7 cellular contexts compared by ENCODE assay signal in genomic region chr21:9690981-9691380, GRCh38.
A peak's percentile ranks its signal among the peaks of the same experiment; 100 is the strongest.
DNase-seq lines count a peak whose midpoint lies in the region; ATAC-seq and TF ChIP-seq lines count a peak whose summit lies in the region.
"Not testable (repeated sequence)": the region's sequence is repeated elsewhere in the genome, so short reads cannot be mapped to it uniquely, and the experiment has no call there.

No MANE protein-coding gene starts in this region.

- not testable (repeated sequence) for H3K27ac ChIP-seq in right cardiac atrium (ENCODE audit: low read length); ovary; sigmoid colon; testis

- TF ChIP-seq EP300 in ovary (IDR thresholded peaks at IDR 0.05); sigmoid colon (IDR thresholded peaks at IDR 0.05): not testable (repeated sequence)

- WGBS in right cardiac atrium, result 76% methylated on average over 6 of the region's 8 CpGs
- WGBS in ovary, 3 donors, result 56 to 75% (median 66%) methylated on average over 6 to 7 of the region's 8 CpGs
- WGBS in sigmoid colon, 2 donors, result 79 to 82% methylated on average over 6 to 7 of the region's 8 CpGs
- WGBS in testis, 2 donors, result 44 to 58% methylated on average over 6 of the region's 8 CpGs

- H3K4me3 ChIP-seq in MG63; right cardiac atrium (ENCODE audit: low read length); ovary; sigmoid colon; testis: not testable (repeated sequence)

- not testable (repeated sequence) for TF ChIP-seq POLR2A in ovary (IDR thresholded peaks at IDR 0.05); sigmoid colon (IDR thresholded peaks at IDR 0.05); testis (IDR thresholded peaks at IDR 0.05)

- not testable (repeated sequence) for H3K27me3 ChIP-seq in MG63; right cardiac atrium (ENCODE audit: control insufficient read depth, insufficient read depth); ovary; sigmoid colon; testis

- H3K9me3 ChIP-seq in MG63; right cardiac atrium (ENCODE audit: control insufficient read depth, low read length); ovary; sigmoid colon; testis: not testable (repeated sequence)

- TF ChIP-seq CTCF in ovary (IDR thresholded peaks at IDR 0.05); sigmoid colon (IDR thresholded peaks at IDR 0.05); testis (IDR thresholded peaks at IDR 0.05): not testable (repeated sequence)

- not testable (repeated sequence) for ATAC-seq in left cardiac atrium, right cardiac atrium

- peak; percentile 1 for DNase-seq in MG63
- peak; percentile 21 for DNase-seq in left cardiac atrium
- peak; percentile 16 to 49 (median 42) for DNase-seq in right cardiac atrium
- DNase-seq in medulla oblongata (ENCODE audit: extremely low spot score), result peak; percentile 1
- DNase-seq in ovary, result peak; percentile 48 to 66 (median 57)
- peak; percentile 43 for DNase-seq in sigmoid colon
- DNase-seq in testis, result peak; percentile 61

- not testable (repeated sequence) for H3K4me1 ChIP-seq in right cardiac atrium (ENCODE audit: control insufficient read depth, insufficient read depth, low read length); ovary (ENCODE audit: insufficient read depth); sigmoid colon; testis

- H3K36me3 ChIP-seq in MG63; ovary; sigmoid colon; testis (ENCODE audit: low read depth, missing control alignments): not testable (repeated sequence)

- intact Hi-C loops in left cardiac atrium (cut with DNase I); right cardiac atrium (cut with DNase I); ovary (cut with DNase I); sigmoid colon (cut with DNase I); testis (cut with DNase I; ENCODE audit: low total_unique reads): not testable (repeated sequence)

Comparison
In these comparisons a context has a peak if more than half of its experiments do, and no peak if none do; other contexts are left out.
1. DNase-seq: peak in every context shown above with its lines; median percentile 61 in testis; 57 in ovary; 43 in sigmoid colon; 42 in right cardiac atrium; 21 in left cardiac atrium; 1 in MG63; 1 in medulla oblongata.